ENCODE assay signal across 1 cellular context in genomic region chrX:130523460-130524394, GRCh38.
TF ChIP-seq lines count a peak whose summit lies in the region.

No MANE protein-coding gene starts in this region.

TF ChIP-seq in K562, 482 proteins besides CTCF, POLR2A, EP300 and RAD21 (continued from another document and continues in another):
- TF ChIP-seq MGA (IDR thresholded peaks at IDR 0.05) (peak; percentile 88), CBX3 (IDR thresholded peaks at IDR 0.05; ENCODE audit: borderline replicate concordance in 1 of 2, low read length in 2 of 2) (peak in 1 of 2 experiments; percentile 8; a peak in 1 of 3 replicates), ELF4 (CRISPR knock-in tag; IDR thresholded peaks at IDR 0.05) (no peak), NELFE (IDR thresholded peaks at IDR 0.05; ENCODE audit: insufficient read depth, insufficient read length) (no peak), ZNF165 (CRISPR knock-in tag; IDR thresholded peaks at IDR 0.05; ENCODE audit: borderline replicate concordance) (no peak), CREB1 (IDR thresholded peaks at IDR 0.05) (peak; percentile 54; the same call in 1 of the 2 replicates), CREB1 (CRISPR knock-in tag; IDR thresholded peaks at IDR 0.05) (peak; percentile 44; the same call in 1 of the 2 replicates), SP1 (CRISPR knock-in tag; IDR thresholded peaks at IDR 0.05) (peak; percentile 55; the same call in 1 of the 2 replicates), DIDO1 (tag; IDR thresholded peaks at IDR 0.05; ENCODE audit: low read depth) (no peak), ZNF124 (CRISPR knock-in tag; IDR thresholded peaks at IDR 0.05) (no peak), PHF8 (IDR thresholded peaks at IDR 0.05; ENCODE audit: borderline replicate concordance, low read length) (peak; percentile 49; the same call in 1 of the 2 replicates), TFAP4 (CRISPR knock-in tag; IDR thresholded peaks at IDR 0.05; ENCODE audit: borderline replicate concordance) (peak; percentile 31; the same call in 1 of the 2 replicates), SUPT5H (IDR thresholded peaks at IDR 0.05) (peak; percentile 45; the same call in 1 of the 2 replicates), GABPB1 (CRISPR knock-in tag; IDR thresholded peaks at IDR 0.05) (0 out of 2 replicates have a peak, but pooled peaks have one; percentile 35), E2F6 (IDR thresholded peaks at IDR 0.05; ENCODE audit: borderline replicate concordance in 1 of 2, extremely low read depth in 1 of 2, insufficient read depth in 1 of 2, insufficient read length in 1 of 2, low read depth in 1 of 2, low read length in 1 of 2, poor library complexity in 1 of 2, severe bottlenecking in 1 of 2) (peak; percentile 55 to 64), POLR2G (IDR thresholded peaks at IDR 0.05; ENCODE audit: low read depth, low read length) (peak; percentile 72), ZFX (CRISPR knock-in tag; IDR thresholded peaks at IDR 0.05) (peak; percentile 78), NFIC (IDR thresholded peaks at IDR 0.05) (no peak), RBFOX2 (IDR thresholded peaks at IDR 0.05; ENCODE audit: low read depth, low read length) (peak; percentile 68), ZBTB1 (CRISPR knock-in tag; IDR thresholded peaks at IDR 0.05; ENCODE audit: borderline replicate concordance, low read depth) (no peak), L3MBTL2 (IDR thresholded peaks at IDR 0.05) (peak; percentile 88)
- TF ChIP-seq, protein P1, sequence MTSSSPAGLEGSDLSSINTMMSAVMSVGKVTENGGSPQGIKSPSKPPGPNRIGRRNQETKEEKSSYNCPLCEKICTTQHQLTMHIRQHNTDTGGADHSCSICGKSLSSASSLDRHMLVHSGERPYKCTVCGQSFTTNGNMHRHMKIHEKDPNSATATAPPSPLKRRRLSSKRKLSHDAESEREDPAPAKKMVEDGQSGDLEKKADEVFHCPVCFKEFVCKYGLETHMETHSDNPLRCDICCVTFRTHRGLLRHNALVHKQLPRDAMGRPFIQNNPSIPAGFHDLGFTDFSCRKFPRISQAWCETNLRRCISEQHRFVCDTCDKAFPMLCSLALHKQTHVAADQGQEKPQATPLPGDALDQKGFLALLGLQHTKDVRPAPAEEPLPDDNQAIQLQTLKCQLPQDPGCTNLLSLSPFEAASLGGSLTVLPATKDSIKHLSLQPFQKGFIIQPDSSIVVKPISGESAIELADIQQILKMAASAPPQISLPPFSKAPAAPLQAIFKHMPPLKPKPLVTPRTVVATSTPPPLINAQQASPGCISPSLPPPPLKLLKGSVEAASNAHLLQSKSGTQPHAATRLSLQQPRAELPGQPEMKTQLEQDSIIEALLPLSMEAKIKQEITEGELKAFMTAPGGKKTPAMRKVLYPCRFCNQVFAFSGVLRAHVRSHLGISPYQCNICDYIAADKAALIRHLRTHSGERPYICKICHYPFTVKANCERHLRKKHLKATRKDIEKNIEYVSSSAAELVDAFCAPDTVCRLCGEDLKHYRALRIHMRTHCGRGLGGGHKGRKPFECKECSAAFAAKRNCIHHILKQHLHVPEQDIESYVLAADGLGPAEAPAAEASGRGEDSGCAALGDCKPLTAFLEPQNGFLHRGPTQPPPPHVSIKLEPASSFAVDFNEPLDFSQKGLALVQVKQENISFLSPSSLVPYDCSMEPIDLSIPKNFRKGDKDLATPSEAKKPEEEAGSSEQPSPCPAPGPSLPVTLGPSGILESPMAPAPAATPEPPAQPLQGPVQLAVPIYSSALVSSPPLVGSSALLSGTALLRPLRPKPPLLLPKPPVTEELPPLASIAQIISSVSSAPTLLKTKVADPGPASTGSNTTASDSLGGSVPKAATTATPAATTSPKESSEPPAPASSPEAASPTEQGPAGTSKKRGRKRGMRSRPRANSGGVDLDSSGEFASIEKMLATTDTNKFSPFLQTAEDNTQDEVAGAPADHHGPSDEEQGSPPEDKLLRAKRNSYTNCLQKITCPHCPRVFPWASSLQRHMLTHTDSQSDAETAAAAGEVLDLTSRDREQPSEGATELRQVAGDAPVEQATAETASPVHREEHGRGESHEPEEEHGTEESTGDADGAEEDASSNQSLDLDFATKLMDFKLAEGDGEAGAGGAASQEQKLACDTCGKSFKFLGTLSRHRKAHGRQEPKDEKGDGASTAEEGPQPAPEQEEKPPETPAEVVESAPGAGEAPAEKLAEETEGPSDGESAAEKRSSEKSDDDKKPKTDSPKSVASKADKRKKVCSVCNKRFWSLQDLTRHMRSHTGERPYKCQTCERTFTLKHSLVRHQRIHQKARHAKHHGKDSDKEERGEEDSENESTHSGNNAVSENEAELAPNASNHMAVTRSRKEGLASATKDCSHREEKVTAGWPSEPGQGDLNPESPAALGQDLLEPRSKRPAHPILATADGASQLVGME (CRISPR knock-in tag; IDR thresholded peaks at IDR 0.05): no peak
- TF ChIP-seq, protein P2, sequence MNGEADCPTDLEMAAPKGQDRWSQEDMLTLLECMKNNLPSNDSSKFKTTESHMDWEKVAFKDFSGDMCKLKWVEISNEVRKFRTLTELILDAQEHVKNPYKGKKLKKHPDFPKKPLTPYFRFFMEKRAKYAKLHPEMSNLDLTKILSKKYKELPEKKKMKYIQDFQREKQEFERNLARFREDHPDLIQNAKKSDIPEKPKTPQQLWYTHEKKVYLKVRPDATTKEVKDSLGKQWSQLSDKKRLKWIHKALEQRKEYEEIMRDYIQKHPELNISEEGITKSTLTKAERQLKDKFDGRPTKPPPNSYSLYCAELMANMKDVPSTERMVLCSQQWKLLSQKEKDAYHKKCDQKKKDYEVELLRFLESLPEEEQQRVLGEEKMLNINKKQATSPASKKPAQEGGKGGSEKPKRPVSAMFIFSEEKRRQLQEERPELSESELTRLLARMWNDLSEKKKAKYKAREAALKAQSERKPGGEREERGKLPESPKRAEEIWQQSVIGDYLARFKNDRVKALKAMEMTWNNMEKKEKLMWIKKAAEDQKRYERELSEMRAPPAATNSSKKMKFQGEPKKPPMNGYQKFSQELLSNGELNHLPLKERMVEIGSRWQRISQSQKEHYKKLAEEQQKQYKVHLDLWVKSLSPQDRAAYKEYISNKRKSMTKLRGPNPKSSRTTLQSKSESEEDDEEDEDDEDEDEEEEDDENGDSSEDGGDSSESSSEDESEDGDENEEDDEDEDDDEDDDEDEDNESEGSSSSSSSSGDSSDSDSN (IDR thresholded peaks at IDR 0.05; ENCODE audit: borderline replicate concordance in 1 of 2, low read depth in 2 of 2, low read length in 2 of 2): 0 out of 4 replicates have a peak, but pooled peaks of 1 of the 2 experiments have one; percentile 28
- TF ChIP-seq, protein P3, sequence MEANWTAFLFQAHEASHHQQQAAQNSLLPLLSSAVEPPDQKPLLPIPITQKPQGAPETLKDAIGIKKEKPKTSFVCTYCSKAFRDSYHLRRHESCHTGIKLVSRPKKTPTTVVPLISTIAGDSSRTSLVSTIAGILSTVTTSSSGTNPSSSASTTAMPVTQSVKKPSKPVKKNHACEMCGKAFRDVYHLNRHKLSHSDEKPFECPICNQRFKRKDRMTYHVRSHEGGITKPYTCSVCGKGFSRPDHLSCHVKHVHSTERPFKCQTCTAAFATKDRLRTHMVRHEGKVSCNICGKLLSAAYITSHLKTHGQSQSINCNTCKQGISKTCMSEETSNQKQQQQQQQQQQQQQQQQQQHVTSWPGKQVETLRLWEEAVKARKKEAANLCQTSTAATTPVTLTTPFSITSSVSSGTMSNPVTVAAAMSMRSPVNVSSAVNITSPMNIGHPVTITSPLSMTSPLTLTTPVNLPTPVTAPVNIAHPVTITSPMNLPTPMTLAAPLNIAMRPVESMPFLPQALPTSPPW (CRISPR knock-in tag; IDR thresholded peaks at IDR 0.05): peak; percentile 57
- TF ChIP-seq, protein P4, sequence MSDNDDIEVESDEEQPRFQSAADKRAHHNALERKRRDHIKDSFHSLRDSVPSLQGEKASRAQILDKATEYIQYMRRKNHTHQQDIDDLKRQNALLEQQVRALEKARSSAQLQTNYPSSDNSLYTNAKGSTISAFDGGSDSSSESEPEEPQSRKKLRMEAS (CRISPR knock-in tag; IDR thresholded peaks at IDR 0.05): peak; percentile 56; the same call in 1 of the 2 replicates
